Comparison of ENCODE assay signal across 1 cellular context in genomic region chr5:179698935-179699639, GRCh38.
TF ChIP-seq lines count a peak whose summit lies in the region.

TSS of gene CANX (plus strand) at chr5:179698967. CDS start at chr5:179705682, 6,715 bp downstream.

TF ChIP-seq in K562, 482 proteins besides CTCF, POLR2A, EP300 and RAD21 (continued from another document and continues in another):
- TF ChIP-seq ATF2 (CRISPR knock-in tag; IDR thresholded peaks at IDR 0.05) (no peak), ELF2 (CRISPR knock-in tag; IDR thresholded peaks at IDR 0.05) (no peak), ZBED1 (IDR thresholded peaks at IDR 0.05) (no peak), TOE1 (IDR thresholded peaks at IDR 0.05; ENCODE audit: borderline replicate concordance) (no peak; the same call in 1 of the 2 replicates), TOE1 (CRISPR knock-in tag; IDR thresholded peaks at IDR 0.05; ENCODE audit: borderline replicate concordance, low read depth) (no peak), RREB1 (CRISPR knock-in tag; IDR thresholded peaks at IDR 0.05) (no peak), TEAD1 (CRISPR knock-in tag; IDR thresholded peaks at IDR 0.05) (0 out of 4 replicates have a peak, but pooled peaks have one; percentile 30 to 37), NCOR1 (IDR thresholded peaks at IDR 0.05) (no peak; the same call in 1 of the 2 replicates), USF2 (CRISPR knock-in tag; IDR thresholded peaks at IDR 0.05) (peak; percentile 94), SP1 (CRISPR knock-in tag; IDR thresholded peaks at IDR 0.05) (peak; percentile 73), ZKSCAN1 (IDR thresholded peaks at IDR 0.05; ENCODE audit: low read depth, low read length) (0 out of 2 replicates have a peak, but pooled peaks have one; percentile 10), E2F6 (IDR thresholded peaks at IDR 0.05; ENCODE audit: borderline replicate concordance in 1 of 2, extremely low read depth in 1 of 2, insufficient read depth in 1 of 2, insufficient read length in 1 of 2, low read depth in 1 of 2, low read length in 1 of 2, poor library complexity in 1 of 2, severe bottlenecking in 1 of 2) (peak; percentile 93 to 97), XRCC3 (IDR thresholded peaks at IDR 0.05) (no peak), ZNF586 (CRISPR knock-in tag; conservative IDR thresholded peaks at IDR 0.05) (no peak), DLX4 (CRISPR knock-in tag; IDR thresholded peaks at IDR 0.05) (no peak), CBX3 (IDR thresholded peaks at IDR 0.05; ENCODE audit: borderline replicate concordance in 1 of 2, low read length in 2 of 2) (no peak), CHD7 (IDR thresholded peaks at IDR 0.05; ENCODE audit: low read depth, low read length) (no peak), NFYB (IDR thresholded peaks at IDR 0.05; ENCODE audit: extremely low read depth, insufficient read length) (no peak), ZBTB17 (CRISPR knock-in tag; IDR thresholded peaks at IDR 0.05) (peak; percentile 49; the same call in 1 of the 2 replicates), PHF8 (IDR thresholded peaks at IDR 0.05; ENCODE audit: borderline replicate concordance, low read length) (peak; percentile 75; the same call in 1 of the 2 replicates), RFX1 (IDR thresholded peaks at IDR 0.05) (no peak), YY1 (IDR thresholded peaks at IDR 0.05; ENCODE audit: borderline replicate concordance in 1 of 3, control insufficient read depth in 1 of 3, extremely low read depth in 1 of 3, insufficient read depth in 3 of 3, insufficient read length in 1 of 3, insufficient replicate concordance in 2 of 3, low read depth in 1 of 3, low read length in 2 of 3) (peak in 2 of 3 experiments; percentile 38 to 42), FOXJ3 (CRISPR knock-in tag; IDR thresholded peaks at IDR 0.05) (no peak), NEUROD1 (IDR thresholded peaks at IDR 0.05; ENCODE audit: borderline replicate concordance, low read depth, low read length, partially characterized antibody) (no peak), THAP12 (CRISPR knock-in tag; IDR thresholded peaks at IDR 0.05) (peak; percentile 77), ZSCAN29 (IDR thresholded peaks at IDR 0.05) (no peak), THAP7 (CRISPR knock-in tag; IDR thresholded peaks at IDR 0.05) (no peak), FOXA3 (CRISPR knock-in tag; conservative IDR thresholded peaks at IDR 0.05 in 1 of 2, IDR thresholded peaks at IDR 0.05 in 1 of 2) (no peak), JUND (IDR thresholded peaks at IDR 0.05; ENCODE audit: borderline replicate concordance, low read depth, low read length) (no peak), JUND (tag; IDR thresholded peaks at IDR 0.05; ENCODE audit: borderline replicate concordance, low read depth, low read length) (no peak), HNRNPH1 (optimal IDR thresholded peaks at IDR 0.05; ENCODE audit: low read depth, low read length) (peak; percentile 60), SOX6 (IDR thresholded peaks at IDR 0.05) (no peak), EHMT2 (IDR thresholded peaks at IDR 0.05) (no peak), TAF7 (tag; IDR thresholded peaks at IDR 0.05) (0 out of 2 replicates have a peak, but pooled peaks have one; percentile 30)
